Comparison of ENCODE assay signal across 14 cellular contexts in the genomic region with DNA sequence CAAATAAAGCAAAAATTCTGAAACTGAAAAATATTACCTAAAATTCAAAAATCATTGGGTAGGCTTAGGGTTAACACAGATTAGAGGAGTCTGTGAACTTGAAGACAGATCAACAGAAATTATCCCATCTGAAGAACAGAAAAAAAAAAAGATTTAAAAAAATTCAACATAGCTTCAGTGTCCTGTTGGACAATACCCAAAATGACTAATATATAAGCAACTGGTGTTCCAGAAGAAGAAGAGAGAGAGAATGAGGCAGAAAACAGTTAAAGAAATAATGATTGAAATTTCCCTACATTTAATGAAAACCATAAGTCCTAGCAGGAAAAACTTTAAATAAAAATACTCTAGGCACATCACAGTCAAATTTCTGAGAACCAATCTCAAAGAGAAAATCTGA.
"Had no signal": no experiment of that assay in that cellular context is flagged by ENCODE, and none has a peak within 500 bp of the region (broad histone marks: within the 10 kb centered on the region; RNA-seq: fewer than 3 reads in every experiment).

No MANE protein-coding gene starts in this region.

- H3K9me3 ChIP-seq: esophagus squamous epithelium, mucosa of descending colon, suprapubic skin had no signal

- ATAC-seq: activated CD8-positive, alpha-beta memory T cell treated with anti-CD3 and anti-CD28 coated beads, Interleukin-2, amount 10 ng/mL, durations not matched to agents 7 days and 5 days; activated naive CD4-positive, alpha-beta T cell treated with anti-CD3 and anti-CD28 coated beads, Interleukin-2, amount 50 U/mL, for 72 hours; mucosa of descending colon; stimulated activated naive CD8-positive, alpha-beta T cell treated with anti-CD3 and anti-CD28 coated beads, Interleukin-15, Interleukin-2, amounts not matched to agents 100 U/mL and 50 U/mL, for 24 hours had no signal

- H3K27ac ChIP-seq: esophagus squamous epithelium, suprapubic skin had no signal

- H3K4me3 ChIP-seq: esophagus squamous epithelium, mucosa of descending colon, suprapubic skin had no signal

- H3K4me1 ChIP-seq: esophagus squamous epithelium, suprapubic skin had no signal

- DNase-seq: activated CD4-positive, alpha-beta T cell treated with anti-CD3 and anti-CD28 coated beads for 1 hour; activated CD4-positive, alpha-beta T cell treated with anti-CD3 and anti-CD28 coated beads, Interleukin-2, amount 50 U/mL, for 48 hours; activated CD8-positive, alpha-beta memory T cell treated with anti-CD3 and anti-CD28 coated beads, Interleukin-2, amount 10 ng/mL, durations not matched to agents 7 days and 5 days; activated effector memory CD4-positive, alpha-beta T cell treated with Interleukin-2 at 50 U/mL for 16 hours; activated T-cell treated with anti-CD3 and anti-CD28 coated beads, Interleukin-2, amount 50 U/mL, for 24 hours; amygdala; esophagus squamous epithelium; immature natural killer cell; mucosa of descending colon; stimulated activated CD4-positive, alpha-beta T cell treated with anti-CD3 and anti-CD28 coated beads, Interleukin-2, amount 100 ng/mL, for 48 hours; stimulated activated naive CD8-positive, alpha-beta T cell treated with anti-CD3 and anti-CD28 coated beads, Interleukin-15, Interleukin-2, amounts not matched to agents 100 U/mL and 50 U/mL, for 24 hours; T-helper 9 cell had no signal

- H3K27me3 ChIP-seq: esophagus squamous epithelium, suprapubic skin had no signal
